ENCODE assay signal across 38 cellular contexts in genomic region chr10:86122646-86123045, GRCh38.
"Had no signal": no experiment of that assay in that cellular context is flagged by ENCODE, and none has a peak within 500 bp of the region (broad histone marks: within the 10 kb centered on the region; RNA-seq: fewer than 3 reads in every experiment).

No MANE protein-coding gene starts in this region.

- H3K27me3 Mint-ChIP-seq: activated CD4-positive, alpha-beta T cell treated with anti-CD3 and anti-CD28 coated beads, Interleukin-2, amount 10 ng/mL, durations not matched to agents 24 days and 14 days; activated CD8-positive, alpha-beta T cell treated with anti-CD3 and anti-CD28 coated beads for 36 hours had no signal

- H3K27ac Mint-ChIP-seq: activated B cell treated with CpG ODN at 0.5 μM for 24 hours; activated CD4-positive, alpha-beta memory T cell treated with anti-CD3 and anti-CD28 coated beads for 36 hours; activated CD4-positive, alpha-beta T cell treated with anti-CD3 and anti-CD28 coated beads, Interleukin-2, amount 10 ng/mL, durations not matched to agents 24 days and 14 days; activated CD8-positive, alpha-beta T cell treated with anti-CD3 and anti-CD28 coated beads for 36 hours; activated naive CD4-positive, alpha-beta T cell treated with anti-CD3 and anti-CD28 coated beads, Interleukin-2, amount 10 ng/mL, durations not matched to agents 7 days and 5 days; activated naive CD4-positive, alpha-beta T cell treated with anti-CD3 and anti-CD28 coated beads, Interleukin-2, amount 50 U/mL, for 24 hours; activated naive CD8-positive, alpha-beta T cell; activated naive CD8-positive, alpha-beta T cell treated with anti-CD3 and anti-CD28 coated beads, Interleukin-2, amount 10 ng/mL, durations not matched to agents 7 days and 5 days; activated naive CD8-positive, alpha-beta T cell treated with anti-CD3 and anti-CD28 coated beads, Interleukin-2, amount 50 U/mL, for 24 hours; activated T-cell treated with anti-CD3 and anti-CD28 coated beads, Interleukin-2, amount 50 U/mL, for 72 hours; activated T-helper 1 cell treated with anti-CD3 and anti-CD28 coated beads, Interleukin-12 subunit alpha, Interleukin-12 subunit beta, Interleukin-2, Interleukin-4 antibody, amounts not matched to agents 30 ng/mL and 10 ng/mL and 1 ng/mL, durations not matched to agents 14 hours and 24 hours and 36 hours; activated T-helper 17 cell treated with anti-CD3 and anti-CD28 coated beads, Interleukin-2, amount 50 U/mL, for 72 hours; T-helper 1 cell treated with Interleukin-12 subunit alpha and Interleukin-12 subunit beta and Interleukin-4 antibody, amounts not matched to agents 30 μg/mL and 1 μg/mL, for 36 hours; T-helper 2 cell treated with Interferon-gamma antibody and Interleukin-4, amounts not matched to agents 5 μg/mL and 100 μg/mL, for 36 hours had no signal

- H3K36me3 Mint-ChIP-seq: activated CD4-positive, alpha-beta memory T cell treated with anti-CD3 and anti-CD28 coated beads for 36 hours; activated naive CD4-positive, alpha-beta T cell treated with anti-CD3 and anti-CD28 coated beads, Interleukin-2, amount 10 ng/mL, durations not matched to agents 7 days and 5 days; activated naive CD4-positive, alpha-beta T cell treated with anti-CD3 and anti-CD28 coated beads, Interleukin-2, amount 50 U/mL, for 24 hours; activated naive CD8-positive, alpha-beta T cell; activated naive CD8-positive, alpha-beta T cell treated with anti-CD3 and anti-CD28 coated beads, Interleukin-2, amount 10 ng/mL, durations not matched to agents 7 days and 5 days; brain had no signal

- H3K9me3 Mint-ChIP-seq: activated B cell treated with CpG ODN at 0.5 μM for 24 hours; activated CD4-positive, alpha-beta memory T cell treated with anti-CD3 and anti-CD28 coated beads for 36 hours; activated CD4-positive, alpha-beta T cell treated with anti-CD3 and anti-CD28 coated beads, Interleukin-2, amount 10 ng/mL, durations not matched to agents 24 days and 14 days; activated CD8-positive, alpha-beta T cell treated with anti-CD3 and anti-CD28 coated beads for 36 hours; activated naive CD4-positive, alpha-beta T cell treated with anti-CD3 and anti-CD28 coated beads, Interleukin-2, amount 10 ng/mL, durations not matched to agents 7 days and 5 days; activated naive CD4-positive, alpha-beta T cell treated with anti-CD3 and anti-CD28 coated beads, Interleukin-2, amount 50 U/mL, for 24 hours; activated naive CD8-positive, alpha-beta T cell treated with anti-CD3 and anti-CD28 coated beads, Interleukin-2, amount 10 ng/mL, durations not matched to agents 7 days and 5 days; activated naive CD8-positive, alpha-beta T cell treated with anti-CD3 and anti-CD28 coated beads, Interleukin-2, amount 50 U/mL, for 24 hours; activated T-cell treated with anti-CD3 and anti-CD28 coated beads, Interleukin-2, amount 50 U/mL, for 4 hours; activated T-cell treated with anti-CD3 and anti-CD28 coated beads, Interleukin-2, amount 50 U/mL, for 72 hours; activated T-helper 1 cell treated with anti-CD3 and anti-CD28 coated beads, Interleukin-12 subunit alpha, Interleukin-12 subunit beta, Interleukin-2, Interleukin-4 antibody, amounts not matched to agents 30 ng/mL and 10 ng/mL and 1 ng/mL, durations not matched to agents 14 hours and 24 hours and 36 hours; activated T-helper 17 cell treated with anti-CD3 and anti-CD28 coated beads, Interleukin-2, amount 50 U/mL, for 72 hours; brain; central memory CD8-positive, alpha-beta T cell; T-helper 1 cell treated with Interleukin-12 subunit alpha and Interleukin-12 subunit beta and Interleukin-4 antibody, amounts not matched to agents 30 μg/mL and 1 μg/mL, for 36 hours; T-helper 2 cell treated with Interferon-gamma antibody and Interleukin-4, amounts not matched to agents 5 μg/mL and 100 μg/mL, for 36 hours had no signal

- H3K27me3 ChIP-seq: ascending aorta, cardiac muscle cell had no signal

- H3K4me3 Mint-ChIP-seq: activated B cell treated with CpG ODN at 0.5 μM for 24 hours; activated CD4-positive, alpha-beta memory T cell treated with anti-CD3 and anti-CD28 coated beads for 36 hours; activated CD4-positive, alpha-beta T cell treated with anti-CD3 and anti-CD28 coated beads, Interleukin-2, amount 10 ng/mL, durations not matched to agents 24 days and 14 days; activated CD8-positive, alpha-beta T cell treated with anti-CD3 and anti-CD28 coated beads for 36 hours; activated naive CD4-positive, alpha-beta T cell treated with anti-CD3 and anti-CD28 coated beads, Interleukin-2, amount 10 ng/mL, durations not matched to agents 7 days and 5 days; activated naive CD4-positive, alpha-beta T cell treated with anti-CD3 and anti-CD28 coated beads, Interleukin-2, amount 50 U/mL, for 24 hours; activated naive CD8-positive, alpha-beta T cell; activated naive CD8-positive, alpha-beta T cell treated with anti-CD3 and anti-CD28 coated beads, Interleukin-2, amount 10 ng/mL, durations not matched to agents 7 days and 5 days; activated naive CD8-positive, alpha-beta T cell treated with anti-CD3 and anti-CD28 coated beads, Interleukin-2, amount 50 U/mL, for 24 hours; activated T-cell treated with anti-CD3 and anti-CD28 coated beads, Interleukin-2, amount 50 U/mL, for 4 hours; activated T-cell treated with anti-CD3 and anti-CD28 coated beads, Interleukin-2, amount 50 U/mL, for 72 hours; activated T-helper 1 cell treated with anti-CD3 and anti-CD28 coated beads, Interleukin-12 subunit alpha, Interleukin-12 subunit beta, Interleukin-2, Interleukin-4 antibody, amounts not matched to agents 30 ng/mL and 10 ng/mL and 1 ng/mL, durations not matched to agents 14 hours and 24 hours and 36 hours; activated T-helper 17 cell treated with anti-CD3 and anti-CD28 coated beads, Interleukin-2, amount 50 U/mL, for 72 hours; brain; central memory CD8-positive, alpha-beta T cell; T-helper 1 cell treated with Interleukin-12 subunit alpha and Interleukin-12 subunit beta and Interleukin-4 antibody, amounts not matched to agents 30 μg/mL and 1 μg/mL, for 36 hours; T-helper 2 cell treated with Interferon-gamma antibody and Interleukin-4, amounts not matched to agents 5 μg/mL and 100 μg/mL, for 36 hours had no signal

- H3K4me1 ChIP-seq: ascending aorta had no signal

- H3K9me3 ChIP-seq: ascending aorta had no signal

- DNase-seq: activated B cell treated with CpG ODN at 0.5 μM for 24 hours; activated CD4-positive, alpha-beta memory T cell treated with anti-CD3 and anti-CD28 coated beads for 36 hours; activated CD4-positive, alpha-beta T cell treated with anti-CD3 and anti-CD28 coated beads for 4 hours; activated CD4-positive, alpha-beta T cell treated with anti-CD3 and anti-CD28 coated beads, Interleukin-2, amount 10 ng/mL, durations not matched to agents 24 days and 14 days; activated CD4-positive, alpha-beta T cell treated with anti-CD3 and anti-CD28 coated beads, Interleukin-2, amount 50 U/mL, for 1 hour; activated CD4-positive, alpha-beta T cell treated with anti-CD3 and anti-CD28 coated beads, Interleukin-2, amount 50 U/mL, for 4 hours; activated CD4-positive, CD25-positive, alpha-beta regulatory T cell treated with anti-CD3 and anti-CD28 coated beads, Interleukin-2, amount 50 U/mL, for 72 hours; activated CD8-positive, alpha-beta memory T cell treated with anti-CD3 and anti-CD28 coated beads, Interleukin-2, amount 50 U/mL, for 4 hours; activated CD8-positive, alpha-beta T cell treated with anti-CD3 and anti-CD28 coated beads for 36 hours; activated effector memory CD4-positive, alpha-beta T cell treated with Interleukin-2 at 50 U/mL for 16 hours; activated gamma-delta T cell; activated naive CD4-positive, alpha-beta T cell treated with anti-CD3 and anti-CD28 coated beads, Interleukin-2, amount 10 ng/mL, durations not matched to agents 7 days and 5 days; activated naive CD4-positive, alpha-beta T cell treated with Interleukin-2 at 50 U/mL for 16 hours; activated naive CD8-positive, alpha-beta T cell treated with anti-CD3 and anti-CD28 coated beads, Interleukin-2, amount 10 ng/mL, durations not matched to agents 7 days and 5 days; activated naive CD8-positive, alpha-beta T cell treated with anti-CD3 and anti-CD28 coated beads, Interleukin-2, amount 50 U/mL, for 24 hours; activated T-cell treated with anti-CD3 and anti-CD28 coated beads for 4 hours; activated T-cell treated with anti-CD3 and anti-CD28 coated beads, Interleukin-2, amount 50 U/mL, for 1 hour; activated T-cell treated with anti-CD3 and anti-CD28 coated beads, Interleukin-2, amount 50 U/mL, for 4 hours; activated T-cell treated with anti-CD3 and anti-CD28 coated beads, Interleukin-2, amount 50 U/mL, for 72 hours; amygdala; anterior cingulate cortex; caudate nucleus; cerebellar nuclear complex; T-helper 1 cell; T-helper 2 cell; T-helper 9 cell had no signal

- H3K4me3 ChIP-seq: ascending aorta, cardiac muscle cell had no signal

- H3K27ac ChIP-seq: ascending aorta, cardiac muscle cell, VCaP had no signal

- FAIRE-seq: TTC549 had no signal

- H3K4me1 Mint-ChIP-seq: activated B cell treated with CpG ODN at 0.5 μM for 24 hours; activated CD4-positive, alpha-beta T cell treated with anti-CD3 and anti-CD28 coated beads, Interleukin-2, amount 10 ng/mL, durations not matched to agents 24 days and 14 days; activated naive CD4-positive, alpha-beta T cell treated with anti-CD3 and anti-CD28 coated beads, Interleukin-2, amount 10 ng/mL, durations not matched to agents 7 days and 5 days; activated naive CD4-positive, alpha-beta T cell treated with anti-CD3 and anti-CD28 coated beads, Interleukin-2, amount 50 U/mL, for 24 hours; activated naive CD8-positive, alpha-beta T cell treated with anti-CD3 and anti-CD28 coated beads, Interleukin-2, amount 10 ng/mL, durations not matched to agents 7 days and 5 days; activated naive CD8-positive, alpha-beta T cell treated with anti-CD3 and anti-CD28 coated beads, Interleukin-2, amount 50 U/mL, for 24 hours; activated T-helper 17 cell treated with anti-CD3 and anti-CD28 coated beads, Interleukin-2, amount 50 U/mL, for 72 hours; central memory CD8-positive, alpha-beta T cell had no signal

- H3K36me3 ChIP-seq: ascending aorta, cardiac muscle cell had no signal
